In the genomic region with DNA sequence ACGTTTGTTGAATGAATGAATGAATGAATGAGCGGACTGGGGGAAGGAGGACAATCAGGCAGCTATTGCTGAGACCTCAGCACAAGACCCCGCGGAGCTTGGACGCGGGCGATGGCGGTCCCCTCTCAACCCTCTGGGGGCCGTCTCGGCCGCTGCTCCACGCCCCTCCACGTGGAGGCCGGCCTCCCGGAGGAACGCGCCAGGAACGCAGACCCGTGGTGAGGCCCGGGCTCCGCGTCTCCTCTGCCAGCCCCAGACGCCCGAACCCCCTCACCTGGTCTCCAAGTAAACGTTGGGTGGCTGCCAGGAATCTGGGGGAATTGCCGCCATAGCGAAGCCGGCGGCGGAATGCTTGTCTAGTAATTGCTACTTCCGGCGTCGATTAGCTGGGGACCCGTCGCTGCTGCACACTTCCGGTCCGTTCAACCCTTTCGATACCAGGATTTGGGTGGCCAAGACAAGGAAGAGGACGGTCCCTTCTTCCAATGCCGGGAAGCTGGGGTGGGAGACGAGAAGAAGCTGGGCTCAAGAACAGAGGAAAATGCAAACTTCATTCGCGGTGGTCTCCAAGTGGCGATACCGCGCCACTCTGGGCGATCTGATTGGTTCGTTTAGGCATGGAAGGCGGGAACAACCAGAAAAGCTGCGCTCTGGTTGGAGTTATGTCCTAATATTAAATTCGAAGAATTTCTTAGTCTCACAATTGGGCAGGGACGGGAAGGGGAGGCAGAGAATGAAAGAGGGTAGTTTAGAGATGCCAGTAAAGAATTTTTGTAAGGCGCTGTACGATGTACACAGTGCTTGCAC, we compare ENCODE assay signal across 8 cellular contexts. TPM values are rescaled to one million over a fixed set of nuclear protein-coding genes. Genes with fewer than 3 reads are reported as not detected.
DNase-seq lines count a peak whose midpoint lies in the region; ATAC-seq and TF ChIP-seq lines count a peak whose summit lies in the region.

A gene (minus strand): TSS at position 361 of the 807 bp plus-strand sequence. CDS start 31 bp downstream, at position 330.

- H3K4me3 Mint-ChIP-seq in naive thymus-derived CD4-positive, alpha-beta T cell: peak within 1 kb of the TSS; percentile 85 to 100 (median 98)
- H3K4me3 Mint-ChIP-seq in stimulated activated naive B cell treated with anti-CD40 and anti-IgM and Interleukin-4, amounts not matched to agents 10 μg/mL and 1 μg/mL and 100 μg/mL, for 72 hours: peak within 1 kb of the TSS; percentile 92 to 99

- H3K27ac ChIP-seq in Karpas-422 (ENCODE audit: low read length) (peak within 1 kb of the TSS; percentile 48), fibroblast of lung (ENCODE audit: insufficient read depth, low read length) (peak within 1 kb of the TSS; percentile 98)
- peak within 1 kb of the TSS; percentile 87 for H3K27ac ChIP-seq in naive thymus-derived CD4-positive, alpha-beta T cell (ENCODE audit: low read depth, low read length)

- CTCF ChIA-PET in naive thymus-derived CD4-positive, alpha-beta T cell (lab: Charles Lee): interaction anchor here (0.6 to 4.3 kb wide), 8 partner anchors 11 to 335 kb away, joined by 3 to 33 read pairs (median 4); a partner anchor contains a TSS

- H3K27me3 ChIP-seq in Karpas-422 (ENCODE audit: low read length) (no peaks in the 10 kb centered on the region), fibroblast of lung (ENCODE audit: control insufficient read depth, insufficient read depth, low read length) (no peaks in the 10 kb centered on the region)
- no peaks in the 10 kb centered on the region for H3K27me3 ChIP-seq in naive thymus-derived CD4-positive, alpha-beta T cell (ENCODE audit: control insufficient read depth in 2 of 2, insufficient read depth in 2 of 2, low read length in 2 of 2)

- peaks cover 6 to 16% (median 11%) of the 10 kb centered on the region in 5 donors for H3K36me3 Mint-ChIP-seq in naive thymus-derived CD4-positive, alpha-beta T cell
- peaks cover 9 to 22% of the 10 kb centered on the region in 2 donors for H3K36me3 Mint-ChIP-seq in stimulated activated naive B cell treated with anti-CD40 and anti-IgM and Interleukin-4, amounts not matched to agents 10 μg/mL and 1 μg/mL and 100 μg/mL, for 72 hours

- peak within 1 kb of the TSS; percentile 97 to 100 (median 98) for H3K27ac Mint-ChIP-seq in naive thymus-derived CD4-positive, alpha-beta T cell
- H3K27ac Mint-ChIP-seq in stimulated activated naive B cell treated with anti-CD40 and anti-IgM and Interleukin-4, amounts not matched to agents 10 μg/mL and 1 μg/mL and 100 μg/mL, for 72 hours: peak within 1 kb of the TSS; percentile 100

- ATAC-seq in GM21737 (IDR thresholded peaks at IDR 0.05; ENCODE audit: unreplicated experiment): peak; percentile 72
- ATAC-seq in naive thymus-derived CD4-positive, alpha-beta T cell: peak; percentile 92
- ATAC-seq in stimulated activated naive B cell treated with anti-CD40 and anti-IgM and Interleukin-4, amounts not matched to agents 10 μg/mL and 1 μg/mL and 100 μg/mL, for 72 hours (replicated peaks): peak; percentile 93

- H3K9ac ChIP-seq in Karpas-422 (ENCODE audit: low read length) (peak within 1 kb of the TSS; percentile 77), fibroblast of lung (ENCODE audit: insufficient read depth, low read length) (peak within 1 kb of the TSS; percentile 97)

- H3K4me1 ChIP-seq in Karpas-422 (ENCODE audit: low read length): peaks cover 23% of the 10 kb centered on the region
- peaks cover 3% of the 10 kb centered on the region for H3K4me1 ChIP-seq in fibroblast of lung (ENCODE audit: control insufficient read depth, extremely low read depth, insufficient read depth, low read length)
- peaks cover 8 to 21% of the 10 kb centered on the region in 2 donors for H3K4me1 ChIP-seq in naive thymus-derived CD4-positive, alpha-beta T cell (ENCODE audit: control insufficient read depth in 2 of 2, insufficient read depth in 2 of 2, low read length in 2 of 2)

- H3K4me2 ChIP-seq in Karpas-422 (ENCODE audit: low read depth, low read length, poor library complexity, severe bottlenecking) (peak within 1 kb of the TSS; percentile 89), fibroblast of lung (ENCODE audit: extremely low read depth, insufficient read depth, low read length) (peak within 1 kb of the TSS; percentile 97)

- H3K9me3 Mint-ChIP-seq in naive thymus-derived CD4-positive, alpha-beta T cell: no peaks in the 10 kb centered on the region
- H3K9me3 Mint-ChIP-seq in stimulated activated naive B cell treated with anti-CD40 and anti-IgM and Interleukin-4, amounts not matched to agents 10 μg/mL and 1 μg/mL and 100 μg/mL, for 72 hours: no peaks in the 10 kb centered on the region

- H3K79me2 ChIP-seq in Karpas-422 (ENCODE audit: low read length) (peaks cover 46% of the 10 kb centered on the region), fibroblast of lung (ENCODE audit: control insufficient read depth, insufficient read depth, low read length) (peaks cover 14% of the 10 kb centered on the region)

- POLR2A ChIA-PET in naive thymus-derived CD4-positive, alpha-beta T cell (lab: Charles Lee): interaction anchor here (0.5 to 4.8 kb wide), 16 partner anchors 9 to 629 kb away, joined by 3 to 45 read pairs (median 5); a partner anchor contains a TSS

- peak within 1 kb of the TSS; percentile 73 for H2AFZ ChIP-seq in Karpas-422 (ENCODE audit: low read length)
- peak within 1 kb of the TSS; percentile 100 for H2AFZ ChIP-seq in fibroblast of lung (ENCODE audit: low read length)

- H3K36me3 ChIP-seq in Karpas-422 (ENCODE audit: insufficient read depth, low read length): peaks cover 18% of the 10 kb centered on the region; the same call in 1 of the 2 replicates
- H3K36me3 ChIP-seq in fibroblast of lung (ENCODE audit: control insufficient read depth, insufficient read depth, low read length): no peaks in the 10 kb centered on the region
- peaks cover 0 to 17% (median 0%) of the 10 kb centered on the region in 3 experiments for H3K36me3 ChIP-seq in naive thymus-derived CD4-positive, alpha-beta T cell (ENCODE audit: control insufficient read depth in 2 of 3, insufficient read depth in 3 of 3, low read length in 3 of 3)

- H3K4me1 Mint-ChIP-seq in naive thymus-derived CD4-positive, alpha-beta T cell: peaks cover 13 to 54% (median 47%) of the 10 kb centered on the region in 7 donors
- H3K4me1 Mint-ChIP-seq in stimulated activated naive B cell treated with anti-CD40 and anti-IgM and Interleukin-4, amounts not matched to agents 10 μg/mL and 1 μg/mL and 100 μg/mL, for 72 hours: peaks cover 13 to 25% of the 10 kb centered on the region in 2 donors

- peak; percentile 96 for DNase-seq in DMS79 (lab: John Stamatoyannopoulos, UW)
- peak; percentile 96 for DNase-seq in Karpas-422
- peak; percentile 96 for DNase-seq in RPMI8226
- DNase-seq in activated T-helper 1 cell treated with anti-CD3 and anti-CD28 coated beads, Interleukin-2, amount 50 U/mL, for 16 hours (ENCODE audit: low read depth in 1 of 2, low spot score in 1 of 2): peak; percentile 70 to 75
- DNase-seq in fibroblast of lung (ENCODE audit: low read depth in 2 of 2): peak; percentile 87 to 94
- DNase-seq in naive thymus-derived CD4-positive, alpha-beta T cell: peak; percentile 75 to 92 (median 90)
- DNase-seq in stimulated activated naive B cell treated with anti-CD40 and anti-IgM and Interleukin-4, amounts not matched to agents 10 μg/mL and 1 μg/mL and 100 μg/mL, for 72 hours: peak; percentile 86

- H4K20me1 ChIP-seq in Karpas-422 (ENCODE audit: insufficient read depth, low read depth, low read length): no peaks in the 10 kb centered on the region
- no peaks in the 10 kb centered on the region for H4K20me1 ChIP-seq in fibroblast of lung (ENCODE audit: control insufficient read depth, extremely low read depth, insufficient read depth, low read length)

- intact Hi-C loops in naive thymus-derived CD4-positive, alpha-beta T cell (cut with micrococcal nuclease): loop anchor here (1.0 to 10.0 kb wide), 5 partner anchors 11 to 560 kb away; a partner anchor contains a TSS

- H3K27me3 Mint-ChIP-seq in naive thymus-derived CD4-positive, alpha-beta T cell: peaks cover 0 to 7% (median 5%) of the 10 kb centered on the region in 5 donors
- peaks cover 0 to 8% of the 10 kb centered on the region in 2 donors for H3K27me3 Mint-ChIP-seq in stimulated activated naive B cell treated with anti-CD40 and anti-IgM and Interleukin-4, amounts not matched to agents 10 μg/mL and 1 μg/mL and 100 μg/mL, for 72 hours

- no peaks in the 10 kb centered on the region for H3K9me3 ChIP-seq in Karpas-422 (ENCODE audit: low read length)
- no peaks in the 10 kb centered on the region for H3K9me3 ChIP-seq in fibroblast of lung (ENCODE audit: control insufficient read depth, insufficient read depth, low read depth, low read length)
- no peaks in the 10 kb centered on the region for H3K9me3 ChIP-seq in naive thymus-derived CD4-positive, alpha-beta T cell (ENCODE audit: control insufficient read depth in 2 of 3, low read length in 3 of 3)

- H3K9me2 ChIP-seq in Karpas-422 (replicated peaks; ENCODE audit: insufficient read depth, low read length): no peaks in the 10 kb centered on the region

- H3K4me3 ChIP-seq in Karpas-422 (ENCODE audit: low read length): peak within 1 kb of the TSS; percentile 81
- peak within 1 kb of the TSS; percentile 79 to 96 (median 94) for H3K4me3 ChIP-seq in fibroblast of lung (replicated peaks in 1 of 4; ENCODE audit: control extremely low read depth in 1 of 4, insufficient read depth in 1 of 4, low read depth in 3 of 4, low read length in 4 of 4)
- H3K4me3 ChIP-seq in naive thymus-derived CD4-positive, alpha-beta T cell (ENCODE audit: low read length): peak within 1 kb of the TSS; percentile 92

- TF ChIP-seq CTCF in fibroblast of lung (conservative IDR thresholded peaks at IDR 0.05 in 1 of 2, IDR thresholded peaks at IDR 0.05 in 1 of 2; ENCODE audit: low read depth in 1 of 2, low read length in 2 of 2): no peak

RNA-seq across cellular contexts. Expression of the gene that starts here (rescaled TPM):
- total RNA-seq in Karpas-422 (2014; rRNA removed; shearing (Covaris generic); ENCODE audit: low replicate concordance): 17.2 and 37.3 TPM in 2 replicates
- total RNA-seq in fibroblast of lung: 12.8 and 17.5 TPM in 2 replicates
- 30.6 and 37.6 TPM in 2 replicates for polyA plus RNA-seq in fibroblast of lung
- polyA plus RNA-seq in fibroblast of lung (2012): 21.8 and 31.9 TPM in 2 replicates
- 5.4 and 21.2 TPM in 2 replicates for polyA minus RNA-seq in fibroblast of lung (ENCODE audit: low replicate concordance)
- 10 to 100 TPM in 3 of 5 experiments, 1 to 10 TPM in 2; 3.5 to 34.7 (median 10.3) TPM for total RNA-seq in naive thymus-derived CD4-positive, alpha-beta T cell
- 10 to 100 TPM; 21.5 to 22.5 TPM for polyA plus RNA-seq in naive thymus-derived CD4-positive, alpha-beta T cell

Comparison
In these comparisons a context has a peak if more than half of its experiments do, and no peak if none do; other contexts are left out.
1. Peak in every context shown above with its lines: DNase-seq, ATAC-seq, H3K4me3 ChIP-seq and H3K27ac ChIP-seq.
2. H3K27ac ChIP-seq: peak in every context shown above with its lines; median percentile 98 in fibroblast of lung; 87 in naive thymus-derived CD4-positive, alpha-beta T cell; 48 in Karpas-422.